Comparison of ENCODE assay signal across 1 cellular context in genomic region chr19:51571599-51571998, GRCh38.
TF ChIP-seq lines count a peak whose summit lies in the region.

No MANE protein-coding gene starts in this region.

TF ChIP-seq in HepG2, 621 proteins besides CTCF, POLR2A, EP300 and RAD21:
- TF ChIP-seq ZBTB2 (CRISPR knock-in tag; IDR thresholded peaks at IDR 0.05; ENCODE audit: low read depth) (no peak), KDM4B (CRISPR knock-in tag; IDR thresholded peaks at IDR 0.05) (no peak), ZNF136 (CRISPR knock-in tag; IDR thresholded peaks at IDR 0.05; ENCODE audit: low read depth) (no peak), ZNF432 (CRISPR knock-in tag; IDR thresholded peaks at IDR 0.05; ENCODE audit: borderline replicate concordance) (no peak), ZNF329 (CRISPR knock-in tag; IDR thresholded peaks at IDR 0.05; ENCODE audit: low read depth) (no peak), PTBP1 (IDR thresholded peaks at IDR 0.05; ENCODE audit: low read depth, low read length, poor library complexity, severe bottlenecking) (no peak), ZNF230 (CRISPR knock-in tag; IDR thresholded peaks at IDR 0.05) (no peak), ZXDC (CRISPR knock-in tag; IDR thresholded peaks at IDR 0.05) (no peak)
